Comparison of ENCODE assay signal across 28 cellular contexts in the genomic region with DNA sequence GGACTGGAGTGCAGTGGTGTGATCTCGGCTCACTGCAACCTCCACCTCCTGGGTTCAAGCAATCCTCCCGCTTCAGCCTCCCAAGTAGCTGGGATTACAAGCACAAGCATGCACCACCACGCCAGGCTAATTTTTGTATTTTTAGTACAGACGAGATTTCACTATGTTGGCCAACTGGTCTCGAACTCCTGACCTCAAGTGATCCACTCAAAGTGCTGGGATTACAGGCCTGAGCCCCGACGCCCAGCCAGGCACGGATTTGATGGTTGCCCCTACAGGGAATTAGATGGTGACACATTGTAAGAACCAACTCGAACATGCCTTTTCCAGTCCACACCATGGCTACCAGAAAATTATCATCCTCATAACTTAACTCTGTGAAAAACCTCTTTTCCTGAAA. TPM values are rescaled to one million over a fixed set of nuclear protein-coding genes. Genes with fewer than 3 reads are reported as not detected.
A peak's percentile ranks its signal among the peaks of the same experiment; 100 is the strongest.
DNase-seq lines count a peak whose midpoint lies in the region; ATAC-seq and TF ChIP-seq lines count a peak whose summit lies in the region.
"Had no signal": no experiment of that assay in that cellular context is flagged by ENCODE, and none has a peak within 500 bp of the region (broad histone marks: within the 10 kb centered on the region; RNA-seq: fewer than 3 reads in every experiment).

No MANE protein-coding gene starts in this region.

- WGBS in body of pancreas, 2 donors = 70 to 74% methylated on average over 8 to 9 of the region's 9 CpGs

- TF ChIP-seq CTCF in body of pancreas (IDR thresholded peaks at IDR 0.05) (no peak), glutamatergic neuron (IDR thresholded peaks at IDR 0.05; ENCODE audit: partially characterized antibody, unreplicated experiment) (no peak), uterus (IDR thresholded peaks at IDR 0.05) (no peak)

- H3K4me1 Mint-ChIP-seq in activated CD8-positive, alpha-beta memory T cell treated with anti-CD3 and anti-CD28 coated beads, Interleukin-2, amount 10 ng/mL, durations not matched to agents 7 days and 5 days = no peaks in the 10 kb centered on the region
- H3K4me1 Mint-ChIP-seq in glutamatergic neuron (ENCODE audit: low read depth, unreplicated experiment) = peaks cover 5% of the 10 kb centered on the region
- H3K4me1 Mint-ChIP-seq in stimulated activated naive B cell treated with anti-CD40 and anti-IgM and Interleukin-4, amounts not matched to agents 10 μg/mL and 1 μg/mL and 100 μg/mL, for 72 hours = no peaks in the 10 kb centered on the region
- H3K4me1 Mint-ChIP-seq: CD14-positive monocyte had no signal

- peaks cover 16% of the 10 kb centered on the region for H3K27me3 Mint-ChIP-seq in activated CD8-positive, alpha-beta memory T cell treated with anti-CD3 and anti-CD28 coated beads, Interleukin-2, amount 10 ng/mL, durations not matched to agents 7 days and 5 days
- no peaks in the 10 kb centered on the region for H3K27me3 Mint-ChIP-seq in glutamatergic neuron (ENCODE audit: unreplicated experiment)
- peaks cover 31 to 35% of the 10 kb centered on the region in 2 donors for H3K27me3 Mint-ChIP-seq in stimulated activated naive B cell treated with anti-CD40 and anti-IgM and Interleukin-4, amounts not matched to agents 10 μg/mL and 1 μg/mL and 100 μg/mL, for 72 hours

- no peak for ATAC-seq in activated CD8-positive, alpha-beta memory T cell treated with anti-CD3 and anti-CD28 coated beads, Interleukin-2, amount 10 ng/mL, durations not matched to agents 7 days and 5 days
- ATAC-seq in body of pancreas (peak; percentile 9), HG03439 (IDR thresholded peaks at IDR 0.05; ENCODE audit: unreplicated experiment) (no peak)
- ATAC-seq in stimulated activated naive B cell treated with anti-CD40 and anti-IgM and Interleukin-4, amounts not matched to agents 10 μg/mL and 1 μg/mL and 100 μg/mL, for 72 hours (replicated peaks) = no peak
- ATAC-seq: psoas muscle, T-helper 17 cell had no signal

- no peak overlapping the region for H3K4me3 Mint-ChIP-seq in activated CD8-positive, alpha-beta memory T cell treated with anti-CD3 and anti-CD28 coated beads, Interleukin-2, amount 10 ng/mL, durations not matched to agents 7 days and 5 days
- H3K4me3 Mint-ChIP-seq in glutamatergic neuron (ENCODE audit: unreplicated experiment) = no peak overlapping the region
- H3K4me3 Mint-ChIP-seq in stimulated activated naive B cell treated with anti-CD40 and anti-IgM and Interleukin-4, amounts not matched to agents 10 μg/mL and 1 μg/mL and 100 μg/mL, for 72 hours = no peak overlapping the region
- H3K4me3 Mint-ChIP-seq: activated CD4-positive, alpha-beta memory T cell treated with anti-CD3 and anti-CD28 coated beads for 36 hours; activated naive CD8-positive, alpha-beta T cell; CD14-positive monocyte; T-helper 17 cell had no signal

- no peaks in the 10 kb centered on the region for H3K9me3 Mint-ChIP-seq in activated CD8-positive, alpha-beta memory T cell treated with anti-CD3 and anti-CD28 coated beads, Interleukin-2, amount 10 ng/mL, durations not matched to agents 7 days and 5 days (ENCODE audit: low read depth)
- peaks cover 1% of the 10 kb centered on the region for H3K9me3 Mint-ChIP-seq in glutamatergic neuron (ENCODE audit: unreplicated experiment)
- no peaks in the 10 kb centered on the region for H3K9me3 Mint-ChIP-seq in stimulated activated naive B cell treated with anti-CD40 and anti-IgM and Interleukin-4, amounts not matched to agents 10 μg/mL and 1 μg/mL and 100 μg/mL, for 72 hours
- H3K9me3 Mint-ChIP-seq: activated CD4-positive, alpha-beta memory T cell treated with anti-CD3 and anti-CD28 coated beads for 36 hours; activated T-helper 2 cell treated with anti-CD3 and anti-CD28 coated beads, Interferon-gamma antibody, Interleukin-2, Interleukin-4, amounts not matched to agents 10 μg/mL and 5 μg/mL and 100 μg/mL, durations not matched to agents 14 hours and 24 hours and 36 hours had no signal

- peak; percentile 40 for DNase-seq in activated CD8-positive, alpha-beta memory T cell treated with anti-CD3 and anti-CD28 coated beads for 24 hours
- no peak for DNase-seq in activated CD8-positive, alpha-beta memory T cell treated with anti-CD3 and anti-CD28 coated beads, Interleukin-2, amount 10 ng/mL, durations not matched to agents 7 days and 5 days
- DNase-seq in body of pancreas = no peak
- DNase-seq in glutamatergic neuron = no peak
- no peak for DNase-seq in uterus
- DNase-seq in stimulated activated naive B cell treated with anti-CD40 and anti-IgM and Interleukin-4, amounts not matched to agents 10 μg/mL and 1 μg/mL and 100 μg/mL, for 72 hours = no peak
- DNase-seq in effector CD4-positive, alpha-beta T cell = no peak
- DNase-seq: 8988T; activated CD4-positive, alpha-beta memory T cell treated with anti-CD3 and anti-CD28 coated beads for 36 hours; activated CD4-positive, CD25-positive, alpha-beta regulatory T cell treated with anti-CD3 and anti-CD28 coated beads, Interleukin-2, amount 50 U/mL, for 72 hours; anterior cingulate cortex; Caco-2; central memory CD4-positive, alpha-beta T cell; dermis blood vessel endothelial cell; H7; NCI-H1930; PC-9; SK-N-SH; stimulated activated CD4-positive, alpha-beta T cell treated with anti-CD3 and anti-CD28 coated beads, Interleukin-4, amount 100 ng/mL, for 4 hours; T-helper 17 cell had no signal

- CTCF ChIA-PET in activated CD8-positive, alpha-beta memory T cell treated with anti-CD3 and anti-CD28 coated beads, Interleukin-2, amount 10 ng/mL, durations not matched to agents 7 days and 5 days (lab: Charles Lee) = no interaction called here

- no peaks in the 10 kb centered on the region for H3K36me3 Mint-ChIP-seq in activated CD8-positive, alpha-beta memory T cell treated with anti-CD3 and anti-CD28 coated beads, Interleukin-2, amount 10 ng/mL, durations not matched to agents 7 days and 5 days
- no peaks in the 10 kb centered on the region for H3K36me3 Mint-ChIP-seq in glutamatergic neuron (ENCODE audit: unreplicated experiment)
- no peaks in the 10 kb centered on the region for H3K36me3 Mint-ChIP-seq in stimulated activated naive B cell treated with anti-CD40 and anti-IgM and Interleukin-4, amounts not matched to agents 10 μg/mL and 1 μg/mL and 100 μg/mL, for 72 hours
- H3K36me3 Mint-ChIP-seq: activated CD4-positive, alpha-beta memory T cell treated with anti-CD3 and anti-CD28 coated beads for 36 hours; activated naive CD8-positive, alpha-beta T cell; CD14-positive monocyte had no signal

- H3K27ac ChIP-seq in body of pancreas (no peak overlapping the region), uterus (peak overlapping the region; percentile 56 to 72)
- H3K27ac ChIP-seq: KMS-11, PC-9, psoas muscle had no signal

- H3K4me3 ChIP-seq in body of pancreas = no peak overlapping the region
- no peak overlapping the region for H3K4me3 ChIP-seq in uterus
- H3K4me3 ChIP-seq: esophagus muscularis mucosa, left ventricle myocardium inferior, PC-9, psoas muscle had no signal

- intact Hi-C loops in body of pancreas (cut with DNase I) (no loop called here), uterus (cut with DNase I; ENCODE audit: low total_unique reads) (no loop called here)

- TF ChIP-seq POLR2A in body of pancreas (IDR thresholded peaks at IDR 0.05) (no peak), uterus (IDR thresholded peaks at IDR 0.05) (no peak)

- H3K27me3 ChIP-seq in body of pancreas (peaks cover 0 to 3% of the 10 kb centered on the region in 2 donors), uterus (no peaks in the 10 kb centered on the region)
- H3K27me3 ChIP-seq: esophagus muscularis mucosa had no signal

- H3K36me3 ChIP-seq in body of pancreas (replicated peaks in 1 of 2; ENCODE audit: insufficient read depth in 1 of 2, low read depth in 2 of 2) (no peaks in the 10 kb centered on the region), uterus (no peaks in the 10 kb centered on the region)
- H3K36me3 ChIP-seq: esophagus muscularis mucosa, left ventricle myocardium inferior had no signal

- H3K9me3 ChIP-seq in body of pancreas (no peaks in the 10 kb centered on the region), uterus (no peaks in the 10 kb centered on the region)
- H3K9me3 ChIP-seq: Caco-2, esophagus muscularis mucosa, left ventricle myocardium inferior, psoas muscle, SK-N-SH had no signal

- no peak overlapping the region for H3K27ac Mint-ChIP-seq in activated CD8-positive, alpha-beta memory T cell treated with anti-CD3 and anti-CD28 coated beads, Interleukin-2, amount 10 ng/mL, durations not matched to agents 7 days and 5 days
- H3K27ac Mint-ChIP-seq in glutamatergic neuron (ENCODE audit: unreplicated experiment) = peak overlapping the region; percentile 82
- no peak overlapping the region for H3K27ac Mint-ChIP-seq in stimulated activated naive B cell treated with anti-CD40 and anti-IgM and Interleukin-4, amounts not matched to agents 10 μg/mL and 1 μg/mL and 100 μg/mL, for 72 hours
- H3K27ac Mint-ChIP-seq: activated CD4-positive, alpha-beta memory T cell treated with anti-CD3 and anti-CD28 coated beads for 36 hours; activated naive CD8-positive, alpha-beta T cell; activated T-helper 2 cell treated with anti-CD3 and anti-CD28 coated beads, Interferon-gamma antibody, Interleukin-2, Interleukin-4, amounts not matched to agents 10 μg/mL and 5 μg/mL and 100 μg/mL, durations not matched to agents 14 hours and 24 hours and 36 hours; CD14-positive monocyte; T-helper 17 cell had no signal

- H3K4me1 ChIP-seq in body of pancreas (no peaks in the 10 kb centered on the region), uterus (peaks cover 0 to 3% of the 10 kb centered on the region in 2 donors)
- H3K4me1 ChIP-seq: Caco-2, psoas muscle had no signal

RNA-seq across cellular contexts. Expression of gene RTL6, which starts 26.8 kb away (rescaled TPM):
- 1 to 10 TPM; 7.1 to 7.5 TPM for total RNA-seq in activated CD8-positive, alpha-beta memory T cell treated with anti-CD3 and anti-CD28 coated beads, Interleukin-2, amount 10 ng/mL, durations not matched to agents 7 days and 5 days
- total RNA-seq in body of pancreas (10 to 100 TPM; 10.6 to 12.5 TPM), glutamatergic neuron (ENCODE audit: unreplicated experiment) (35.0 TPM), uterus (10 to 100 TPM; 24.7 to 43.3 (median 36.6) TPM)

Comparison
In these comparisons a context has a peak if more than half of its experiments do, and no peak if none do; other contexts are left out.
1. H3K27ac ChIP-seq: peak in uterus (2 of 2); none in body of pancreas (0 of 4).